1 cellular context compared by ENCODE assay signal in genomic region chr19:18013621-18014111, GRCh38.
TF ChIP-seq lines count a peak whose summit lies in the region.

No MANE protein-coding gene starts in this region.

TF ChIP-seq in liver, 16 proteins besides CTCF, POLR2A, EP300 and RAD21 (continued from another document):
- peak; percentile 58 for TF ChIP-seq SP1 (IDR thresholded peaks at IDR 0.05)
- peak; percentile 58 to 60 for TF ChIP-seq HNF4A (conservative IDR thresholded peaks at IDR 0.05)
- peak; percentile 92 to 95 for TF ChIP-seq JUND (IDR thresholded peaks at IDR 0.05)
- TF ChIP-seq TAF1 (conservative IDR thresholded peaks at IDR 0.05): no peak
- no peak for TF ChIP-seq MAX (IDR thresholded peaks at IDR 0.05)
- TF ChIP-seq EGR1 (IDR thresholded peaks at IDR 0.05; ENCODE audit: low read depth in 2 of 2): no peak
- no peak for TF ChIP-seq YY1 (IDR thresholded peaks at IDR 0.05)
- peak; percentile 47 for TF ChIP-seq NR2F2 (IDR thresholded peaks at IDR 0.05)
- peak; percentile 78 for TF ChIP-seq ATF3 (IDR thresholded peaks at IDR 0.05)
- TF ChIP-seq GABPA (IDR thresholded peaks at IDR 0.05 in 1 of 2, conservative IDR thresholded peaks at IDR 0.05 in 1 of 2): no peak
